In the genomic region with DNA sequence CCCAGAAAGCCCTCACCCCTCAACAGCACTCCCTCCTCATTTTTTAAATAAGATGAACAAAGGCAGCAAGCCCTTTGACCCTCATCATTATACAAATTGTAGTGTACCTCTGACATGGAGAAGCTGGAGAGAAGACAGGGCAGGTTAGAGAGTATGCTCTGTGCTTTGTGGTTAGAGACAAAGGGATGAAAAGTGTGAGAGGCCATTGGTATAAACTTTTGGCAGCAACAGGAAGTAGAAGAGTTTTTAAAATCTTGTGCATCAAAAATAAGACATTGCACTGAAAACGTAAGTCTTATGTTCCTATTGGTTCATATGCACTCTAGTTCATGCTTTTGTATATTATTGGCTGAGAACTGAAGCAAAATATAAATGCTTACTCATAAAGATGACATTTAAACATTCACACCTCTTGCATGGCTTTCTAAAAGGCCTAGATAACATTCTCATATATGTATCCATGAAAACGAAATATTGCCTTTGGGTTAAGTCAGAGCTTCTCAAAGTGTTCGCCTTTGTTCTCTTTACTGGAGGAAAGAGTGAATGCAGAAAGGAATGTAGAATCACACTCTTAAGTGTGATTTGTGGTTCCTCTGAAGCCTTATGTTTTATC, we compare ENCODE assay signal across 2 cellular contexts.
TF ChIP-seq lines count a peak whose summit lies in the region.

No MANE protein-coding gene starts in this region.

TF ChIP-seq in IMR-90, 13 proteins besides CTCF, POLR2A, EP300 and RAD21:
- TF ChIP-seq MAFK (IDR thresholded peaks at IDR 0.05; ENCODE audit: low read depth, low read length) (no peak), FOS (IDR thresholded peaks at IDR 0.05; ENCODE audit: low read depth, low read length) (no peak), MXI1 (IDR thresholded peaks at IDR 0.05; ENCODE audit: borderline replicate concordance, low read depth, low read length) (no peak), CEBPB (IDR thresholded peaks at IDR 0.05; ENCODE audit: low read depth, low read length) (no peak), CHD1 (IDR thresholded peaks at IDR 0.05; ENCODE audit: low read depth, low read length) (no peak), RCOR1 (IDR thresholded peaks at IDR 0.05; ENCODE audit: insufficient replicate concordance, low read length) (no peak), BHLHE40 (IDR thresholded peaks at IDR 0.05; ENCODE audit: low read depth, low read length) (no peak), USF2 (IDR thresholded peaks at IDR 0.05; ENCODE audit: low read depth, low read length) (no peak), RFX5 (IDR thresholded peaks at IDR 0.05; ENCODE audit: low read depth, low read length) (no peak)

TF ChIP-seq in HEK293T, 16 proteins besides CTCF, POLR2A, EP300 and RAD21:
- TF ChIP-seq LEF1 (IDR thresholded peaks at IDR 0.05; ENCODE audit: borderline replicate concordance) (no peak), ELF4 (IDR thresholded peaks at IDR 0.05) (no peak), HDGF (IDR thresholded peaks at IDR 0.05; ENCODE audit: borderline replicate concordance) (no peak), ARNT (IDR thresholded peaks at IDR 0.05) (no peak), SP1 (IDR thresholded peaks at IDR 0.05) (no peak), FOXA1 (IDR thresholded peaks at IDR 0.05) (no peak), SUZ12 (IDR thresholded peaks at IDR 0.05) (no peak), BHLHE40 (IDR thresholded peaks at IDR 0.05; ENCODE audit: borderline replicate concordance) (no peak)
- TF ChIP-seq, protein P1, sequence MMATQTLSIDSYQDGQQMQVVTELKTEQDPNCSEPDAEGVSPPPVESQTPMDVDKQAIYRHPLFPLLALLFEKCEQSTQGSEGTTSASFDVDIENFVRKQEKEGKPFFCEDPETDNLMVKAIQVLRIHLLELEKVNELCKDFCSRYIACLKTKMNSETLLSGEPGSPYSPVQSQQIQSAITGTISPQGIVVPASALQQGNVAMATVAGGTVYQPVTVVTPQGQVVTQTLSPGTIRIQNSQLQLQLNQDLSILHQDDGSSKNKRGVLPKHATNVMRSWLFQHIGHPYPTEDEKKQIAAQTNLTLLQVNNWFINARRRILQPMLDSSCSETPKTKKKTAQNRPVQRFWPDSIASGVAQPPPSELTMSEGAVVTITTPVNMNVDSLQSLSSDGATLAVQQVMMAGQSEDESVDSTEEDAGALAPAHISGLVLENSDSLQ (IDR thresholded peaks at IDR 0.05): no peak
